ENCODE assay signal across 20 cellular contexts in genomic region chr3:55718074-55718473, GRCh38.
DNase-seq lines count a peak whose midpoint lies in the region; ATAC-seq and TF ChIP-seq lines count a peak whose summit lies in the region.
"Had no signal": no experiment of that assay in that cellular context is flagged by ENCODE, and none has a peak within 500 bp of the region (broad histone marks: within the 10 kb centered on the region; RNA-seq: fewer than 3 reads in every experiment).

No MANE protein-coding gene starts in this region.

- no peak overlapping the region for H3K4me3 ChIP-seq in fibroblast of villous mesenchyme (ENCODE audit: low read depth, low read length)
- H3K4me3 ChIP-seq: BLaER1 treated with 17β-estradiol and CSF1 and Interleukin-3, amounts not matched to agents 10 nM and 100 nM; GM12878; SJCRH30 had no signal

- TF ChIP-seq CTCF in fibroblast of villous mesenchyme (IDR thresholded peaks at IDR 0.05; ENCODE audit: insufficient read depth, low read depth, low read length): no peak

- ATAC-seq in HG02623 (IDR thresholded peaks at IDR 0.05; ENCODE audit: unreplicated experiment) (no peak), GM21360 (IDR thresholded peaks at IDR 0.05; ENCODE audit: unreplicated experiment) (no peak), HG03139 (IDR thresholded peaks at IDR 0.05; ENCODE audit: unreplicated experiment) (no peak)
- ATAC-seq: PC-3 had no signal

- DNase-seq in NCI-H82 (lab: John Stamatoyannopoulos, UW): peak; percentile 22
- DNase-seq in NCI-H82 treated with DMSO at 0.1 percent for 48 hours (lab: John Stamatoyannopoulos, UW; ENCODE audit: unreplicated experiment): no peak
- peak; percentile 24 for DNase-seq in NCI-H69 (lab: John Stamatoyannopoulos, UW)
- DNase-seq in fibroblast of villous mesenchyme (ENCODE audit: low read depth): peak; percentile 15
- DNase-seq in GM19238 (ENCODE audit: insufficient read length, low spot score): no peak
- DNase-seq: 8988T; CD8-positive, alpha-beta memory T cell; DMS79 treated with DMSO at 0.1 percent for 48 hours; GOT3; NCI-H2029; NCI-H2171 treated with DMSO at 0.1 percent for 48 hours; NCI-H510A treated with DMSO at 0.1 percent for 48 hours; NK-92 treated with Interleukin-12 subunit alpha and Interleukin-12 subunit beta, amount 100 ng/mL, for 24 hours; PC-3; SJCRH30 had no signal

Comparison
In these comparisons a context has a peak if more than half of its experiments do, and no peak if none do; other contexts are left out.
1. DNase-seq: peak in NCI-H82 (single experiment), NCI-H69 (single experiment) and fibroblast of villous mesenchyme (single experiment); none in NCI-H82 treated with DMSO at 0.1 percent for 48 hours (single experiment) and GM19238 (single experiment).